1 cellular context compared by ENCODE assay signal in genomic region chr1:210557426-210558077, GRCh38.
TF ChIP-seq lines count a peak whose summit lies in the region.

No MANE protein-coding gene starts in this region.

TF ChIP-seq in K562, 482 proteins besides CTCF, POLR2A, EP300 and RAD21 (continued from another document and continues in another):
- TF ChIP-seq KLF10 (CRISPR knock-in tag; IDR thresholded peaks at IDR 0.05) (no peak), STAT5A (IDR thresholded peaks at IDR 0.05; ENCODE audit: borderline replicate concordance, low read length) (no peak), YBX1 (IDR thresholded peaks at IDR 0.05) (no peak), PURB (CRISPR knock-in tag; IDR thresholded peaks at IDR 0.05; ENCODE audit: low read depth) (no peak), ZNF717 (CRISPR knock-in tag; IDR thresholded peaks at IDR 0.05) (no peak), PML (IDR thresholded peaks at IDR 0.05; ENCODE audit: low read length) (no peak; the same call in 1 of the 2 replicates), SIRT6 (IDR thresholded peaks at IDR 0.05; ENCODE audit: low read depth, low read length) (no peak), HDAC8 (tag; IDR thresholded peaks at IDR 0.05) (no peak), SNRNP70 (optimal IDR thresholded peaks at IDR 0.05; ENCODE audit: low read depth, low read length) (no peak), TCFL5 (CRISPR knock-in tag; conservative IDR thresholded peaks at IDR 0.05) (no peak), ZBTB9 (CRISPR knock-in tag; IDR thresholded peaks at IDR 0.05) (0 out of 2 replicates have a peak, but pooled peaks have one; percentile 26), ZNF263 (CRISPR knock-in tag; IDR thresholded peaks at IDR 0.05; ENCODE audit: borderline replicate concordance) (no peak), SRSF9 (IDR thresholded peaks at IDR 0.05; ENCODE audit: borderline replicate concordance, low read depth, low read length) (no peak), POLR2B (IDR thresholded peaks at IDR 0.05; ENCODE audit: low read depth, partially characterized antibody) (no peak), ZNF347 (CRISPR knock-in tag; IDR thresholded peaks at IDR 0.05; ENCODE audit: low read depth) (no peak), TAF7 (tag; IDR thresholded peaks at IDR 0.05) (peak; percentile 65; the same call in 1 of the 2 replicates), TARDBP (IDR thresholded peaks at IDR 0.05) (no peak), HSF4 (CRISPR knock-in tag; IDR thresholded peaks at IDR 0.05; ENCODE audit: borderline replicate concordance) (no peak), ZNF444 (CRISPR knock-in tag; IDR thresholded peaks at IDR 0.05) (no peak), FOXK1 (CRISPR knock-in tag; IDR thresholded peaks at IDR 0.05; ENCODE audit: borderline replicate concordance) (no peak), ZNF639 (CRISPR knock-in tag; conservative IDR thresholded peaks at IDR 0.05 in 1 of 2, IDR thresholded peaks at IDR 0.05 in 1 of 2) (peak in 1 of 2 experiments; percentile 60; a peak in 2 of 4 replicates), RNF219 (CRISPR knock-in tag; IDR thresholded peaks at IDR 0.05) (no peak), ZZZ3 (IDR thresholded peaks at IDR 0.05) (no peak), ZNF41 (CRISPR knock-in tag; conservative IDR thresholded peaks at IDR 0.05) (no peak), CBFA2T2 (conservative IDR thresholded peaks at IDR 0.05) (no peak), TFAP4 (CRISPR knock-in tag; IDR thresholded peaks at IDR 0.05; ENCODE audit: borderline replicate concordance) (no peak), ZNF57 (CRISPR knock-in tag; IDR thresholded peaks at IDR 0.05) (peak; percentile 51; the same call in 1 of the 2 replicates), BRD9 (IDR thresholded peaks at IDR 0.05; ENCODE audit: low read depth, partially characterized antibody) (no peak), OTX1 (CRISPR knock-in tag; IDR thresholded peaks at IDR 0.05) (0 out of 2 replicates have a peak, but pooled peaks have one; percentile 61), EHMT2 (IDR thresholded peaks at IDR 0.05) (no peak), EWSR1 (IDR thresholded peaks at IDR 0.05; ENCODE audit: borderline replicate concordance, low read depth, partially characterized antibody) (no peak), EGR1 (conservative IDR thresholded peaks at IDR 0.05) (no peak), MYC (IDR thresholded peaks at IDR 0.05; ENCODE audit: low read depth, low read length) (peak; percentile 53; the same call in 1 of the 2 replicates), MYC (CRISPR knock-in tag; IDR thresholded peaks at IDR 0.05; ENCODE audit: borderline replicate concordance, low read depth) (no peak), HDAC6 (IDR thresholded peaks at IDR 0.05; ENCODE audit: low read depth, low read length) (no peak), ILF3 (IDR thresholded peaks at IDR 0.05; ENCODE audit: borderline replicate concordance) (no peak), NFYB (IDR thresholded peaks at IDR 0.05; ENCODE audit: extremely low read depth, insufficient read length) (no peak), ATF2 (CRISPR knock-in tag; IDR thresholded peaks at IDR 0.05) (no peak), CHD2 (IDR thresholded peaks at IDR 0.05; ENCODE audit: low read depth, low read length) (peak; percentile 52; the same call in 1 of the 2 replicates), NR4A1 (CRISPR knock-in tag; IDR thresholded peaks at IDR 0.05) (no peak), NR4A1 (tag; IDR thresholded peaks at IDR 0.05) (no peak)
- TF ChIP-seq, protein P1, sequence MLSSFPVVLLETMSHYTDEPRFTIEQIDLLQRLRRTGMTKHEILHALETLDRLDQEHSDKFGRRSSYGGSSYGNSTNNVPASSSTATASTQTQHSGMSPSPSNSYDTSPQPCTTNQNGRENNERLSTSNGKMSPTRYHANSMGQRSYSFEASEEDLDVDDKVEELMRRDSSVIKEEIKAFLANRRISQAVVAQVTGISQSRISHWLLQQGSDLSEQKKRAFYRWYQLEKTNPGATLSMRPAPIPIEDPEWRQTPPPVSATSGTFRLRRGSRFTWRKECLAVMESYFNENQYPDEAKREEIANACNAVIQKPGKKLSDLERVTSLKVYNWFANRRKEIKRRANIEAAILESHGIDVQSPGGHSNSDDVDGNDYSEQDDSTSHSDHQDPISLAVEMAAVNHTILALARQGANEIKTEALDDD (IDR thresholded peaks at IDR 0.05): no peak
- TF ChIP-seq, protein P2, sequence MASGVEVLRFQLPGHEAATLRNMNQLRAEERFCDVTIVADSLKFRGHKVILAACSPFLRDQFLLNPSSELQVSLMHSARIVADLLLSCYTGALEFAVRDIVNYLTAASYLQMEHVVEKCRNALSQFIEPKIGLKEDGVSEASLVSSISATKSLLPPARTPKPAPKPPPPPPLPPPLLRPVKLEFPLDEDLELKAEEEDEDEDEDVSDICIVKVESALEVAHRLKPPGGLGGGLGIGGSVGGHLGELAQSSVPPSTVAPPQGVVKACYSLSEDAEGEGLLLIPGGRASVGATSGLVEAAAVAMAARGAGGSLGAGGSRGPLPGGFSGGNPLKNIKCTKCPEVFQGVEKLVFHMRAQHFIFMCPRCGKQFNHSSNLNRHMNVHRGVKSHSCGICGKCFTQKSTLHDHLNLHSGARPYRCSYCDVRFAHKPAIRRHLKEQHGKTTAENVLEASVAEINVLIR (CRISPR knock-in tag; IDR thresholded peaks at IDR 0.05): no peak
- TF ChIP-seq, protein P3, sequence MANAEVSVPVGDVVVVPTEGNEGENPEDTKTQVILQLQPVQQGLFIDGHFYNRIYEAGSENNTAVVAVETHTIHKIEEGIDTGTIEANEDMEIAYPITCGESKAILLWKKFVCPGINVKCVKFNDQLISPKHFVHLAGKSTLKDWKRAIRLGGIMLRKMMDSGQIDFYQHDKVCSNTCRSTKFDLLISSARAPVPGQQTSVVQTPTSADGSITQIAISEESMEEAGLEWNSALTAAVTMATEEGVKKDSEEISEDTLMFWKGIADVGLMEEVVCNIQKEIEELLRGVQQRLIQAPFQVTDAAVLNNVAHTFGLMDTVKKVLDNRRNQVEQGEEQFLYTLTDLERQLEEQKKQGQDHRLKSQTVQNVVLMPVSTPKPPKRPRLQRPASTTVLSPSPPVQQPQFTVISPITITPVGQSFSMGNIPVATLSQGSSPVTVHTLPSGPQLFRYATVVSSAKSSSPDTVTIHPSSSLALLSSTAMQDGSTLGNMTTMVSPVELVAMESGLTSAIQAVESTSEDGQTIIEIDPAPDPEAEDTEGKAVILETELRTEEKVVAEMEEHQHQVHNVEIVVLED (CRISPR knock-in tag; IDR thresholded peaks at IDR 0.05): 0 out of 2 replicates have a peak, but pooled peaks have one; percentile 11
- TF ChIP-seq, protein P4, sequence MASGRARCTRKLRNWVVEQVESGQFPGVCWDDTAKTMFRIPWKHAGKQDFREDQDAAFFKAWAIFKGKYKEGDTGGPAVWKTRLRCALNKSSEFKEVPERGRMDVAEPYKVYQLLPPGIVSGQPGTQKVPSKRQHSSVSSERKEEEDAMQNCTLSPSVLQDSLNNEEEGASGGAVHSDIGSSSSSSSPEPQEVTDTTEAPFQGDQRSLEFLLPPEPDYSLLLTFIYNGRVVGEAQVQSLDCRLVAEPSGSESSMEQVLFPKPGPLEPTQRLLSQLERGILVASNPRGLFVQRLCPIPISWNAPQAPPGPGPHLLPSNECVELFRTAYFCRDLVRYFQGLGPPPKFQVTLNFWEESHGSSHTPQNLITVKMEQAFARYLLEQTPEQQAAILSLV (tag; IDR thresholded peaks at IDR 0.05): no peak
